In genomic region chr3:16179771-16180736, GRCh38 we compare ENCODE assay signal across 1 cellular context.
TF ChIP-seq lines count a peak whose summit lies in the region.

No MANE protein-coding gene starts in this region.

TF ChIP-seq in H1, 55 proteins besides CTCF, POLR2A, EP300 and RAD21:
- TF ChIP-seq NANOG (IDR thresholded peaks at IDR 0.05; ENCODE audit: insufficient read depth, low read depth, low read length, poor library complexity, severe bottlenecking), result no peak
